ENCODE assay signal across 16 cellular contexts in the genomic region with DNA sequence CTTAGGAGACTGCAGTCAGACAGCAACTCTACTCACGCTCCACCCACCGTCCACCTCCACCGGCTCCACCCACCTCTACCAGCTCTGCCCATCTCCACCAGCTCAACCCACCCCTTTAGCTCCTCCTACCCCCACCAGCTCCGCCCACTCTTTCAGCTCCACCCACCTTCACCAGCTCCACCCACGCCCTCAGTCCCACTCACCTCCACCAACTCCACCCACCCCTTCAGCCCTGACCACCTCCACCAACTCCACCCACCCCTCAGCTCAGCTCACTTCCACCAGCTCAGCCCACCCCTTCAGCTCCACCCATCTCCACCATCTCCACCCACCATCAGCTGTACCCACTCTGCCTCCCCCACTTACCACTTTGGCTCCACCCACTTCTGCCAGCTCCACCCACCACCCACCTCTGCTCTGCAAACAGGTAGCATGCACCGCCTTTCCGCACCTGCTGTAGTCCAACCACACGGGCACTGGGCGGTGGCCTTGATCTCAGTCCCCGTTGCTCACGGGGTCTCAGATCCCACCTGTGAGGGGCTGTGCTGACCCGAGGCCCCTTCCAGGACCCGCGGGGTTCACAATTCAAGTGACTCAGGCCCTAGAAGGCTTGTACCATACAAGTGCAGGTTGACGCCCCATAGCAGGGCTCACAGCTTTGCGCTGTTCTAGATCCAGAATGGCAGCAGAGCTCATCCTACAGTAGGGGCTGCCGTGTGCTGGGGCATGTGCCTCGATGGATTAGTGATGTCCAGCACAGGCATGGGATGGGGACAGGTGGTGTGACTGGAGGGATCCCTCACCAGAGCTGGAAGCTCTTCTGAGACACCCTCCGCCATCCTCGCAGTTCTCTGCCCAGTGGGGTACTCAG.
DNase-seq lines count a peak whose midpoint lies in the region; ATAC-seq and TF ChIP-seq lines count a peak whose summit lies in the region.
"Had no signal": no experiment of that assay in that cellular context is flagged by ENCODE, and none has a peak within 500 bp of the region (broad histone marks: within the 10 kb centered on the region; RNA-seq: fewer than 3 reads in every experiment).

No MANE protein-coding gene starts in this region.

- no peaks in the 10 kb centered on the region for H3K9me3 Mint-ChIP-seq in activated T-cell treated with anti-CD3 and anti-CD28 coated beads, Interleukin-2, amount 50 U/mL, for 24 hours
- H3K9me3 Mint-ChIP-seq: neural crest cell had no signal

- H3K36me3 ChIP-seq in colonic mucosa = no peaks in the 10 kb centered on the region
- H3K36me3 ChIP-seq in sigmoid colon = no peaks in the 10 kb centered on the region
- H3K36me3 ChIP-seq: esophagus muscularis mucosa had no signal

- H3K4me3 Mint-ChIP-seq in activated T-cell treated with anti-CD3 and anti-CD28 coated beads, Interleukin-2, amount 50 U/mL, for 24 hours = no peak overlapping the region
- H3K4me3 Mint-ChIP-seq: neural crest cell, type B pancreatic cell had no signal

- peak; percentile 7 for DNase-seq in activated T-cell treated with anti-CD3 and anti-CD28 coated beads for 4 hours
- DNase-seq in activated T-cell treated with anti-CD3 and anti-CD28 coated beads, Interleukin-2, amount 50 U/mL, for 24 hours = no peak
- DNase-seq in NCI-H1048 (lab: John Stamatoyannopoulos, UW) = peak; percentile 19
- peak; percentile 13 for DNase-seq in colonic mucosa
- DNase-seq in sigmoid colon = peak; percentile 51
- DNase-seq: activated CD4-positive, alpha-beta T cell treated with anti-CD3 and anti-CD28 coated beads, Interleukin-2, amount 50 U/mL, for 48 hours; cerebellar nuclear complex; OCI-M1 had no signal

- no peak for TF ChIP-seq EP300 in sigmoid colon (IDR thresholded peaks at IDR 0.05)

- 76 to 88% methylated on average over 20 of the region's 20 CpGs for WGBS in sigmoid colon, 2 donors

- H3K4me1 ChIP-seq in colonic mucosa = no peaks in the 10 kb centered on the region
- no peaks in the 10 kb centered on the region for H3K4me1 ChIP-seq in sigmoid colon
- H3K4me1 ChIP-seq: Caco-2, esophagus muscularis mucosa had no signal

- H3K9me3 ChIP-seq in colonic mucosa = no peaks in the 10 kb centered on the region
- H3K9me3 ChIP-seq in sigmoid colon = no peaks in the 10 kb centered on the region
- H3K9me3 ChIP-seq: Caco-2 had no signal

- peaks cover 11% of the 10 kb centered on the region for H3K27me3 Mint-ChIP-seq in activated T-cell treated with anti-CD3 and anti-CD28 coated beads, Interleukin-2, amount 50 U/mL, for 24 hours

- H3K27ac Mint-ChIP-seq in activated T-cell treated with anti-CD3 and anti-CD28 coated beads, Interleukin-2, amount 50 U/mL, for 24 hours = no peak overlapping the region
- H3K27ac Mint-ChIP-seq: type B pancreatic cell had no signal

- no peaks in the 10 kb centered on the region for H3K36me3 Mint-ChIP-seq in activated T-cell treated with anti-CD3 and anti-CD28 coated beads, Interleukin-2, amount 50 U/mL, for 24 hours (ENCODE audit: low read depth)
- H3K36me3 Mint-ChIP-seq: type B pancreatic cell had no signal

- TF ChIP-seq POLR2A in sigmoid colon (IDR thresholded peaks at IDR 0.05) = no peak

- H3K4me3 ChIP-seq in colonic mucosa (no peak overlapping the region), sigmoid colon (no peak overlapping the region)
- H3K4me3 ChIP-seq: esophagus muscularis mucosa, smooth muscle cell had no signal

- no peak overlapping the region for H3K27ac ChIP-seq in colonic mucosa
- no peak overlapping the region for H3K27ac ChIP-seq in sigmoid colon
- H3K27ac ChIP-seq: esophagus muscularis mucosa had no signal

- no peaks in the 10 kb centered on the region for H3K4me1 Mint-ChIP-seq in activated T-cell treated with anti-CD3 and anti-CD28 coated beads, Interleukin-2, amount 50 U/mL, for 24 hours (ENCODE audit: low read depth)

- no peak for ATAC-seq in HG02678 (IDR thresholded peaks at IDR 0.05; ENCODE audit: unreplicated experiment)
- ATAC-seq in HG02763 (IDR thresholded peaks at IDR 0.05; ENCODE audit: unreplicated experiment) = no peak
- ATAC-seq in GM18498 (IDR thresholded peaks at IDR 0.05; ENCODE audit: unreplicated experiment) = no peak

- no peak overlapping the region for H3K9ac ChIP-seq in colonic mucosa (ENCODE audit: low read depth in 2 of 2, low read length in 2 of 2)

- no peaks in the 10 kb centered on the region for H3K27me3 ChIP-seq in colonic mucosa
- H3K27me3 ChIP-seq in sigmoid colon = no peaks in the 10 kb centered on the region

- intact Hi-C loops in colonic mucosa (cut with DNase I) (no loop called here), sigmoid colon (cut with DNase I) (no loop called here)

- TF ChIP-seq CTCF in colonic mucosa (IDR thresholded peaks at IDR 0.05) = no peak
- TF ChIP-seq CTCF in sigmoid colon (IDR thresholded peaks at IDR 0.05) = no peak
